ENCODE assay signal across 17 cellular contexts in the genomic region with DNA sequence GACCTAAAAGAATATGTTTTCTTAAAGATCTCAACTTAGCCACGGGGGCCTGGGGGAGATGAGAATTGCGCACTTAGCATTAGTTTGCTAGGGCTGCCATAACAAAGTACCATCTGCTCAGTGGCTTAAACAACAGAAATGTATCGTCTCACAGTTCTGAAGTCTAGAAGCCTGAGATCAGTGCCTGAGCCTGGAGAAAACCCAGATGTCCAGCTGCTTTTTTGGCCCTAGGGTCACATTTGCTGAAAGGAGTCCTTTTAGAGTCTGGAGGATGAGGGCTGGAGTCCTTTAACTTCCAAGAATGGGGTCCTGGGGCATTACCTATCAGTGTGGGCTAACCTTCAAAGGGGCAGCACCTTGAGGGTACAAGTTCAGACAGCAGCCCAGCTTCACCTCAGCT. TPM values are rescaled to one million over a fixed set of nuclear protein-coding genes. Genes with fewer than 3 reads are reported as not detected.
DNase-seq lines count a peak whose midpoint lies in the region; ATAC-seq and TF ChIP-seq lines count a peak whose summit lies in the region.
"Had no signal": no experiment of that assay in that cellular context is flagged by ENCODE, and none has a peak within 500 bp of the region (broad histone marks: within the 10 kb centered on the region; RNA-seq: fewer than 3 reads in every experiment).

No MANE protein-coding gene starts in this region.

- H3K9me2 ChIP-seq in MM.1S (replicated peaks; ENCODE audit: insufficient read depth, low read length) = no peaks in the 10 kb centered on the region

- H3K9ac ChIP-seq in subcutaneous abdominal adipose tissue (ENCODE audit: low read length in 5 of 5) (peak overlapping the region in 1 of 5 donors; percentile 30), MM.1S (ENCODE audit: low read length) (no peak overlapping the region)
- H3K9ac ChIP-seq: KMS-11 had no signal

- H3K4me3 Mint-ChIP-seq in natural killer cell = no peak overlapping the region
- H3K4me3 Mint-ChIP-seq: activated naive CD8-positive, alpha-beta T cell treated with anti-CD3 and anti-CD28 coated beads for 36 hours; naive B cell; stimulated activated naive CD8-positive, alpha-beta T cell treated with anti-CD3 and anti-CD28 coated beads, Interleukin-15, Interleukin-2, amounts not matched to agents 100 ng/mL and 50 ng/mL, for 24 hours had no signal

- TF ChIP-seq CTCF in WERI-Rb-1 (IDR thresholded peaks at IDR 0.05; ENCODE audit: low read depth, low read length) = no peak
- TF ChIP-seq CTCF in lower lobe of right lung (IDR thresholded peaks at IDR 0.05) = no peak
- no peak for TF ChIP-seq CTCF in MM.1S (IDR thresholded peaks at IDR 0.05; ENCODE audit: low read length)
- no peak for TF ChIP-seq CTCF in natural killer cell (IDR thresholded peaks at IDR 0.05)

- no peak overlapping the region for H3K4me2 ChIP-seq in MM.1S (ENCODE audit: low read depth, low read length)
- H3K4me2 ChIP-seq: KMS-11 had no signal

- H3K9me3 Mint-ChIP-seq in natural killer cell = peaks cover 0 to 4% of the 10 kb centered on the region in 2 donors

- WGBS in esophagus, 2 donors = 50 to 55% methylated on average over 3 of the region's 3 CpGs

- H3K27ac Mint-ChIP-seq in natural killer cell = no peak overlapping the region
- H3K27ac Mint-ChIP-seq: activated naive CD8-positive, alpha-beta T cell treated with anti-CD3 and anti-CD28 coated beads for 36 hours; naive B cell; stimulated activated naive CD8-positive, alpha-beta T cell treated with anti-CD3 and anti-CD28 coated beads, Interleukin-15, Interleukin-2, amounts not matched to agents 100 ng/mL and 50 ng/mL, for 24 hours had no signal

- peak; percentile 37 to 40 for ATAC-seq in lower lobe of right lung
- no peak for ATAC-seq in GM18502 (IDR thresholded peaks at IDR 0.05; ENCODE audit: poor library complexity, unreplicated experiment)
- ATAC-seq in natural killer cell = no peak
- ATAC-seq: activated CD4-positive, CD25-positive, alpha-beta regulatory T cell treated with anti-CD3 and anti-CD28 coated beads, Interleukin-2, amount 50 U/mL, for 24 hours; Panc1 had no signal

- intact Hi-C loops in lower lobe of right lung (cut with DNase I) = no loop called here
- intact Hi-C loops in natural killer cell (cut with micrococcal nuclease) = no loop called here

- H3K27me3 ChIP-seq in WERI-Rb-1 (ENCODE audit: insufficient read depth, low read depth, severe bottlenecking) (no peaks in the 10 kb centered on the region), esophagus (ENCODE audit: control insufficient read depth in 1 of 2, insufficient read depth in 2 of 2, low read length in 2 of 2) (no peaks in the 10 kb centered on the region), lower lobe of right lung (ENCODE audit: low read depth) (no peaks in the 10 kb centered on the region), subcutaneous abdominal adipose tissue (ENCODE audit: control insufficient read depth in 5 of 5, insufficient read depth in 4 of 5, low read length in 5 of 5) (no peaks in the 10 kb centered on the region), MM.1S (replicated peaks; ENCODE audit: insufficient read depth, low read length) (no peaks in the 10 kb centered on the region)

- H3F3A ChIP-seq in MM.1S (ENCODE audit: insufficient read depth, low read length) = no peaks in the 10 kb centered on the region

- no peaks in the 10 kb centered on the region for H3K36me3 Mint-ChIP-seq in natural killer cell

- H3K36me3 ChIP-seq in WERI-Rb-1 (no peaks in the 10 kb centered on the region), esophagus (ENCODE audit: control insufficient read depth in 2 of 2, insufficient read depth in 2 of 2, low read length in 1 of 2) (no peaks in the 10 kb centered on the region), lower lobe of right lung (no peaks in the 10 kb centered on the region), subcutaneous abdominal adipose tissue (ENCODE audit: control insufficient read depth in 5 of 5, insufficient read depth in 5 of 5, low read length in 5 of 5) (no peaks in the 10 kb centered on the region), MM.1S (replicated peaks; ENCODE audit: insufficient read depth, low read length) (no peaks in the 10 kb centered on the region)

- no peak overlapping the region for H2AFZ ChIP-seq in MM.1S (ENCODE audit: low read length)

- no peak overlapping the region for H3K4me3 ChIP-seq in WERI-Rb-1 (ENCODE audit: low read depth, low read length)
- H3K4me3 ChIP-seq in esophagus (ENCODE audit: low read depth in 1 of 2, low read length in 2 of 2) = no peak overlapping the region
- H3K4me3 ChIP-seq in lower lobe of right lung = no peak overlapping the region
- no peak overlapping the region for H3K4me3 ChIP-seq in subcutaneous abdominal adipose tissue (ENCODE audit: low read depth in 1 of 5, low read length in 5 of 5)
- no peak overlapping the region for H3K4me3 ChIP-seq in MM.1S (ENCODE audit: low read length)

- no peaks in the 10 kb centered on the region for H3K27me3 Mint-ChIP-seq in natural killer cell (ENCODE audit: low read depth in 2 of 2)
- H3K27me3 Mint-ChIP-seq: activated naive CD8-positive, alpha-beta T cell treated with anti-CD3 and anti-CD28 coated beads for 36 hours; naive B cell; stimulated activated naive CD8-positive, alpha-beta T cell treated with anti-CD3 and anti-CD28 coated beads, Interleukin-15, Interleukin-2, amounts not matched to agents 100 ng/mL and 50 ng/mL, for 24 hours had no signal

- H3K4me1 Mint-ChIP-seq in natural killer cell = peaks cover 32 to 38% of the 10 kb centered on the region in 2 donors

- H3K27ac ChIP-seq in WERI-Rb-1 (peak overlapping the region; percentile 41), esophagus (ENCODE audit: low read depth in 2 of 2, low read length in 1 of 2) (peak overlapping the region; percentile 73 to 91), lower lobe of right lung (no peak overlapping the region), subcutaneous abdominal adipose tissue (ENCODE audit: low read depth, low read length) (peak overlapping the region; percentile 73), MM.1S (ENCODE audit: low read length) (no peak overlapping the region)
- H3K27ac ChIP-seq: KMS-11 had no signal

- no peaks in the 10 kb centered on the region for H3K9me3 ChIP-seq in WERI-Rb-1 (ENCODE audit: severe bottlenecking)
- no peaks in the 10 kb centered on the region for H3K9me3 ChIP-seq in esophagus (ENCODE audit: control insufficient read depth in 2 of 2, insufficient read depth in 1 of 2, low read depth in 1 of 2, low read length in 1 of 2)
- H3K9me3 ChIP-seq in lower lobe of right lung = peaks cover 10% of the 10 kb centered on the region
- H3K9me3 ChIP-seq in subcutaneous abdominal adipose tissue (ENCODE audit: control insufficient read depth in 5 of 5, low read length in 5 of 5) = peaks cover 0 to 8% (median 4%) of the 10 kb centered on the region in 5 donors
- H3K9me3 ChIP-seq in MM.1S (replicated peaks; ENCODE audit: insufficient read depth, low read length) = peaks cover 4% of the 10 kb centered on the region; the same call in 1 of the 2 replicates

- H4K20me1 ChIP-seq in MM.1S (ENCODE audit: insufficient read depth, low read length) = peaks cover 6% of the 10 kb centered on the region; the same call in 1 of the 2 replicates

- DNase-seq in WERI-Rb-1 = no peak
- no peak for DNase-seq in lower lobe of right lung
- DNase-seq in MM.1S = no peak
- no peak for DNase-seq in natural killer cell
- DNase-seq in NCI-H82 (lab: John Stamatoyannopoulos, UW) = no peak
- DNase-seq: activated naive CD8-positive, alpha-beta T cell treated with anti-CD3 and anti-CD28 coated beads for 36 hours; cortex of kidney; naive B cell; NCI-H1694; NCI-H524 treated with DMSO at 0.1 percent for 48 hours had no signal

- peaks cover 70% of the 10 kb centered on the region for H3K79me2 ChIP-seq in MM.1S (ENCODE audit: low read length)

- H3K4me1 ChIP-seq in esophagus (ENCODE audit: control insufficient read depth in 2 of 2, insufficient read depth in 2 of 2, low read length in 1 of 2) = peaks cover 0 to 11% of the 10 kb centered on the region in 2 donors
- peaks cover 9% of the 10 kb centered on the region for H3K4me1 ChIP-seq in lower lobe of right lung
- H3K4me1 ChIP-seq in subcutaneous abdominal adipose tissue (ENCODE audit: control insufficient read depth in 5 of 5, insufficient read depth in 5 of 5, low read length in 5 of 5) = peaks cover 2 to 42% (median 28%) of the 10 kb centered on the region in 5 donors
- 0 out of 2 replicates have a peak, but pooled peaks cover 5% of the 10 kb centered on the region for H3K4me1 ChIP-seq in MM.1S (ENCODE audit: low read length)

RNA-seq across cellular contexts. Expression of a gene that starts 48.2 kb away (rescaled TPM):
- 10 to 100 TPM; 11.7 to 12.9 TPM for polyA plus RNA-seq in esophagus
- total RNA-seq in lower lobe of right lung (32.0 TPM), natural killer cell (10 to 100 TPM; 33.3 to 34.7 (median 34.2) TPM)

Comparison
In these comparisons a context has a peak if more than half of its experiments do, and no peak if none do; other contexts are left out.
1. H3K27ac ChIP-seq: peak in WERI-Rb-1 (single experiment), esophagus (2 of 2) and subcutaneous abdominal adipose tissue (single experiment); none in lower lobe of right lung (single experiment) and MM.1S (single experiment).
2. ATAC-seq: peak in lower lobe of right lung (2 of 2); none in GM18502 (single experiment) and natural killer cell (0 of 3).